22 cellular contexts compared by ENCODE assay signal in genomic region chr10:73465978-73466709, GRCh38.
"Had no signal": no experiment of that assay in that cellular context is flagged by ENCODE, and none has a peak within 500 bp of the region (broad histone marks: within the 10 kb centered on the region; RNA-seq: fewer than 3 reads in every experiment).

No MANE protein-coding gene starts in this region.

- H3K4me3 ChIP-seq: K562, SK-N-MC had no signal

- DNase-seq: activated CD4-positive, alpha-beta T cell treated with anti-CD3 and anti-CD28 coated beads for 36 hours; activated CD8-positive, alpha-beta memory T cell treated with anti-CD3 and anti-CD28 coated beads, Interleukin-2, amount 50 U/mL, for 4 hours; activated CD8-positive, alpha-beta T cell treated with anti-CD3 and anti-CD28 coated beads for 36 hours; activated effector memory CD4-positive, alpha-beta T cell treated with Interleukin-2 at 50 U/mL for 16 hours; activated naive CD4-positive, alpha-beta T cell treated with Interleukin-2 at 50 U/mL for 16 hours; Kasumi-1; NCI-H1105 treated with DMSO at 0.1 percent for 48 hours; NCI-H1436 treated with DMSO at 0.1 percent for 48 hours; NCI-H187; NCI-H2081; NCI-H510A treated with DMSO at 0.1 percent for 48 hours; NCI-H69; NK-92 treated with Interleukin-12 subunit alpha and Interleukin-12 subunit beta, amount 100 ng/mL, for 24 hours; OCI-M1; RPMI8226; SW 1271; WERI-Rb-1 had no signal

- ATAC-seq: activated CD4-positive, alpha-beta T cell treated with anti-CD3 and anti-CD28 coated beads for 36 hours; activated CD8-positive, alpha-beta T cell treated with anti-CD3 and anti-CD28 coated beads for 36 hours; activated naive CD4-positive, alpha-beta T cell treated with anti-CD3 and anti-CD28 coated beads, Interleukin-2, amount 50 U/mL, for 72 hours; K562; Panc1; Right ventricle myocardium inferior had no signal

- H3K27ac ChIP-seq: SK-N-MC, WERI-Rb-1 had no signal
